In the genomic region with DNA sequence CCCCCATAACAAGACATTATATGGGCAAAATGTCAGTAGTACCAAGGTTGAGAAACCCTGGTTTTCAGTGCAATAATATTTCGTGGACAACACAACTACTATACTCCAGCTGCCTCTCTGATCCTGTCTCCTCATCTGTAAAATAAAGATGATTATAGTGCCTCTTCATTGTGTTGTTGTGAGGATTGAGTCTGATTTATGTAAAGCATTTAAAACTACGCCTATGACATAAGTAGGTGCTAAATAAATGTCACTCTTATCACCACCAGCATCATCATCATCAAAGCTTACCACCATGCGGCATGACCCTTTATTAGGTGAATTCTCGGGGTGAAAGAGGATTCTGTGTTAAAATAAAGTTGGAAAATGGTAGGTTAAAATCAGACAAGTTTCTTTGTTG, we compare ENCODE assay signal across 26 cellular contexts.
DNase-seq lines count a peak whose midpoint lies in the region; ATAC-seq, FAIRE-seq and TF ChIP-seq lines count a peak whose summit lies in the region.
"Had no signal": no experiment of that assay in that cellular context is flagged by ENCODE, and none has a peak within 500 bp of the region (broad histone marks: within the 10 kb centered on the region; RNA-seq: fewer than 3 reads in every experiment).

No MANE protein-coding gene starts in this region.

- H3K27ac ChIP-seq in SK-N-SH (ENCODE audit: low read depth in 2 of 2, low read length in 1 of 2) (no peak overlapping the region), foreskin keratinocyte (peak overlapping the region; percentile 43), thoracic aorta (no peak overlapping the region)
- H3K27ac ChIP-seq: 22Rv1, coronary artery, gastrocnemius medialis, PC-9 had no signal

- H3K27me3 ChIP-seq in SK-N-SH (ENCODE audit: insufficient read depth): peaks cover 44% of the 10 kb centered on the region
- H3K27me3 ChIP-seq in bronchial epithelial cell (ENCODE audit: control insufficient read depth, insufficient read depth, low read length): no peaks in the 10 kb centered on the region
- H3K27me3 ChIP-seq in foreskin keratinocyte: no peaks in the 10 kb centered on the region
- no peaks in the 10 kb centered on the region for H3K27me3 ChIP-seq in thoracic aorta (replicated peaks; ENCODE audit: insufficient read depth)
- H3K27me3 ChIP-seq: gastrocnemius medialis had no signal

- no peak for TF ChIP-seq CTCF in SK-N-SH (IDR thresholded peaks at IDR 0.05)
- no peak for TF ChIP-seq CTCF in bronchial epithelial cell (IDR thresholded peaks at IDR 0.05; ENCODE audit: insufficient read depth, low read length, severe bottlenecking)
- TF ChIP-seq CTCF in foreskin keratinocyte (conservative IDR thresholded peaks at IDR 0.05): no peak
- TF ChIP-seq CTCF in thoracic aorta (IDR thresholded peaks at IDR 0.05): no peak

- DNase-seq in SK-N-SH (no peak), bronchial epithelial cell (ENCODE audit: low read depth) (no peak), foreskin keratinocyte (no peak), thoracic aorta (ENCODE audit: low spot score) (no peak), left cardiac atrium (no peak), cerebellar cortex (ENCODE audit: low spot score) (no peak), NCI-H146 treated with DMSO at 0.1 percent for 48 hours (lab: John Stamatoyannopoulos, UW; ENCODE audit: unreplicated experiment) (no peak)
- DNase-seq: activated CD4-positive, alpha-beta T cell treated with anti-CD3 and anti-CD28 coated beads, Interleukin-2, amount 50 U/mL, for 1 hour; DMS79 treated with DMSO at 0.1 percent for 48 hours; endodermal cell; gastrocnemius medialis; hypothalamus; naive B cell; NCI-H1092; NCI-H2029 treated with DMSO at 0.1 percent for 48 hours; occipital lobe; retina; stimulated activated naive CD8-positive, alpha-beta T cell treated with anti-CD3 and anti-CD28 coated beads, Interleukin-15, amount 100 ng/mL, for 72 hours; trophoblast cell had no signal

- no peak overlapping the region for H3K4me3 ChIP-seq in SK-N-SH (ENCODE audit: low read depth in 2 of 2, low read length in 1 of 2)
- peak overlapping the region; percentile 14 for H3K4me3 ChIP-seq in bronchial epithelial cell (ENCODE audit: low read depth, low read length)
- peak overlapping the region; percentile 28 for H3K4me3 ChIP-seq in thoracic aorta
- H3K4me3 ChIP-seq: coronary artery, gastrocnemius medialis, GM12878, GM23338, PC-9 had no signal

- H3K9me3 ChIP-seq in SK-N-SH (no peaks in the 10 kb centered on the region), thoracic aorta (no peaks in the 10 kb centered on the region)
- H3K9me3 ChIP-seq: gastrocnemius medialis had no signal

- CTCF ChIA-PET in SK-N-SH (lab: Yijun Ruan, JAX): interaction anchor here (0.9 kb wide), 1 partner anchor 696 kb away, joined by 3 read pairs; no protein-coding TSS in a partner anchor

- WGBS in SK-N-SH (ENCODE audit: low lambda C conversion rate): 5% methylated on average over 4 of the region's 4 CpGs

- 0 out of 2 replicates have a peak, but pooled peaks cover 3% of the 10 kb centered on the region for H3K9me2 ChIP-seq in SK-N-SH

- H4K20me1 ChIP-seq in SK-N-SH (ENCODE audit: insufficient read depth): no peaks in the 10 kb centered on the region

- no peak for TF ChIP-seq RAD21 in SK-N-SH (IDR thresholded peaks at IDR 0.05; ENCODE audit: low read length)

- no peak for FAIRE-seq in bronchial epithelial cell (lab: Jason Lieb, UNC)
- FAIRE-seq: GM12878, HepG2 had no signal

- H3K4me2 ChIP-seq in SK-N-SH: 0 out of 2 replicates have a peak overlapping the region, but pooled peaks have one; percentile 6
- H3K4me2 ChIP-seq: PC-9 had no signal

- ATAC-seq in SK-N-SH treated with all-trans-retinoic acid at 6 μM for 48 hours (no peak), foreskin keratinocyte (no peak), thoracic aorta (ENCODE audit: insufficient number of reproducible peaks, low FRiP score, low read depth) (no peak), left cardiac atrium (no peak)
- ATAC-seq: gastrocnemius medialis; GM12878; GM23338; HepG2; stimulated activated naive CD8-positive, alpha-beta T cell treated with anti-CD3 and anti-CD28 coated beads, Interleukin-15, amount 100 ng/mL, for 72 hours had no signal

- no peaks in the 10 kb centered on the region for H3K79me2 ChIP-seq in SK-N-SH (ENCODE audit: insufficient read depth)

- H3K9ac ChIP-seq in SK-N-SH: no peak overlapping the region

- H3K4me1 ChIP-seq in SK-N-SH (ENCODE audit: control insufficient read depth in 1 of 2, insufficient read depth in 2 of 2, low read depth in 1 of 2, low read length in 1 of 2): no peaks in the 10 kb centered on the region
- H3K4me1 ChIP-seq in foreskin keratinocyte: peaks cover 78% of the 10 kb centered on the region
- peaks cover 8 to 12% of the 10 kb centered on the region in 2 donors for H3K4me1 ChIP-seq in thoracic aorta (ENCODE audit: control insufficient read depth in 1 of 2, low read depth in 2 of 2)
- H3K4me1 ChIP-seq: gastrocnemius medialis had no signal

- no peak for TF ChIP-seq EP300 in SK-N-SH (IDR thresholded peaks at IDR 0.05; ENCODE audit: borderline replicate concordance in 1 of 2, low read depth in 1 of 2, low read length in 1 of 2)

- no peak overlapping the region for H2AFZ ChIP-seq in SK-N-SH (ENCODE audit: low read depth)
- H2AFZ ChIP-seq: GM23338, PC-9 had no signal

- intact Hi-C loops in left cardiac atrium (cut with DNase I): no loop called here

- H3K36me3 ChIP-seq in SK-N-SH (replicated peaks in 1 of 2; ENCODE audit: control insufficient read depth in 1 of 2, insufficient read depth in 2 of 2, low read length in 1 of 2): no peaks in the 10 kb centered on the region
- H3K36me3 ChIP-seq in bronchial epithelial cell (ENCODE audit: control insufficient read depth, insufficient read depth, low read length): peaks cover 3% of the 10 kb centered on the region
- H3K36me3 ChIP-seq in thoracic aorta: no peaks in the 10 kb centered on the region
- H3K36me3 ChIP-seq: gastrocnemius medialis had no signal

- no peaks in the 10 kb centered on the region for H3F3A ChIP-seq in SK-N-SH (replicated peaks; ENCODE audit: insufficient read depth)

- POLR2A ChIA-PET in SK-N-SH (lab: Yijun Ruan, JAX): no interaction called here

TF ChIP-seq in SK-N-SH, 30 proteins besides CTCF, POLR2A, EP300 and RAD21 (continues in another document):
- TF ChIP-seq GABPA (IDR thresholded peaks at IDR 0.05; ENCODE audit: low read depth) (no peak), RFX5 (IDR thresholded peaks at IDR 0.05; ENCODE audit: low read length) (no peak)
- TF ChIP-seq, protein P1, sequence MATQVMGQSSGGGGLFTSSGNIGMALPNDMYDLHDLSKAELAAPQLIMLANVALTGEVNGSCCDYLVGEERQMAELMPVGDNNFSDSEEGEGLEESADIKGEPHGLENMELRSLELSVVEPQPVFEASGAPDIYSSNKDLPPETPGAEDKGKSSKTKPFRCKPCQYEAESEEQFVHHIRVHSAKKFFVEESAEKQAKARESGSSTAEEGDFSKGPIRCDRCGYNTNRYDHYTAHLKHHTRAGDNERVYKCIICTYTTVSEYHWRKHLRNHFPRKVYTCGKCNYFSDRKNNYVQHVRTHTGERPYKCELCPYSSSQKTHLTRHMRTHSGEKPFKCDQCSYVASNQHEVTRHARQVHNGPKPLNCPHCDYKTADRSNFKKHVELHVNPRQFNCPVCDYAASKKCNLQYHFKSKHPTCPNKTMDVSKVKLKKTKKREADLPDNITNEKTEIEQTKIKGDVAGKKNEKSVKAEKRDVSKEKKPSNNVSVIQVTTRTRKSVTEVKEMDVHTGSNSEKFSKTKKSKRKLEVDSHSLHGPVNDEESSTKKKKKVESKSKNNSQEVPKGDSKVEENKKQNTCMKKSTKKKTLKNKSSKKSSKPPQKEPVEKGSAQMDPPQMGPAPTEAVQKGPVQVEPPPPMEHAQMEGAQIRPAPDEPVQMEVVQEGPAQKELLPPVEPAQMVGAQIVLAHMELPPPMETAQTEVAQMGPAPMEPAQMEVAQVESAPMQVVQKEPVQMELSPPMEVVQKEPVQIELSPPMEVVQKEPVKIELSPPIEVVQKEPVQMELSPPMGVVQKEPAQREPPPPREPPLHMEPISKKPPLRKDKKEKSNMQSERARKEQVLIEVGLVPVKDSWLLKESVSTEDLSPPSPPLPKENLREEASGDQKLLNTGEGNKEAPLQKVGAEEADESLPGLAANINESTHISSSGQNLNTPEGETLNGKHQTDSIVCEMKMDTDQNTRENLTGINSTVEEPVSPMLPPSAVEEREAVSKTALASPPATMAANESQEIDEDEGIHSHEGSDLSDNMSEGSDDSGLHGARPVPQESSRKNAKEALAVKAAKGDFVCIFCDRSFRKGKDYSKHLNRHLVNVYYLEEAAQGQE (IDR thresholded peaks at IDR 0.05; ENCODE audit: low read depth, low read length): no peak

TF ChIP-seq in SK-N-SH treated with all-trans-retinoic acid at 6 μM for 48 hours, 23 proteins besides CTCF, POLR2A, EP300 and RAD21 (continues in another document):
- TF ChIP-seq ZNF70 (CRISPR knock-in tag; IDR thresholded peaks at IDR 0.05): no peak
- TF ChIP-seq ZFP3 (CRISPR knock-in tag; IDR thresholded peaks at IDR 0.05): no peak
- TF ChIP-seq, protein P2, sequence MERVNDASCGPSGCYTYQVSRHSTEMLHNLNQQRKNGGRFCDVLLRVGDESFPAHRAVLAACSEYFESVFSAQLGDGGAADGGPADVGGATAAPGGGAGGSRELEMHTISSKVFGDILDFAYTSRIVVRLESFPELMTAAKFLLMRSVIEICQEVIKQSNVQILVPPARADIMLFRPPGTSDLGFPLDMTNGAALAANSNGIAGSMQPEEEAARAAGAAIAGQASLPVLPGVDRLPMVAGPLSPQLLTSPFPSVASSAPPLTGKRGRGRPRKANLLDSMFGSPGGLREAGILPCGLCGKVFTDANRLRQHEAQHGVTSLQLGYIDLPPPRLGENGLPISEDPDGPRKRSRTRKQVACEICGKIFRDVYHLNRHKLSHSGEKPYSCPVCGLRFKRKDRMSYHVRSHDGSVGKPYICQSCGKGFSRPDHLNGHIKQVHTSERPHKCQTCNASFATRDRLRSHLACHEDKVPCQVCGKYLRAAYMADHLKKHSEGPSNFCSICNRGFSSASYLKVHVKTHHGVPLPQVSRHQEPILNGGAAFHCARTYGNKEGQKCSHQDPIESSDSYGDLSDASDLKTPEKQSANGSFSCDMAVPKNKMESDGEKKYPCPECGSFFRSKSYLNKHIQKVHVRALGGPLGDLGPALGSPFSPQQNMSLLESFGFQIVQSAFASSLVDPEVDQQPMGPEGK (CRISPR knock-in tag; IDR thresholded peaks at IDR 0.05; ENCODE audit: borderline replicate concordance): no peak
- no peak for TF ChIP-seq TCF4 (CRISPR knock-in tag; IDR thresholded peaks at IDR 0.05; ENCODE audit: borderline replicate concordance)
- TF ChIP-seq, protein P3, sequence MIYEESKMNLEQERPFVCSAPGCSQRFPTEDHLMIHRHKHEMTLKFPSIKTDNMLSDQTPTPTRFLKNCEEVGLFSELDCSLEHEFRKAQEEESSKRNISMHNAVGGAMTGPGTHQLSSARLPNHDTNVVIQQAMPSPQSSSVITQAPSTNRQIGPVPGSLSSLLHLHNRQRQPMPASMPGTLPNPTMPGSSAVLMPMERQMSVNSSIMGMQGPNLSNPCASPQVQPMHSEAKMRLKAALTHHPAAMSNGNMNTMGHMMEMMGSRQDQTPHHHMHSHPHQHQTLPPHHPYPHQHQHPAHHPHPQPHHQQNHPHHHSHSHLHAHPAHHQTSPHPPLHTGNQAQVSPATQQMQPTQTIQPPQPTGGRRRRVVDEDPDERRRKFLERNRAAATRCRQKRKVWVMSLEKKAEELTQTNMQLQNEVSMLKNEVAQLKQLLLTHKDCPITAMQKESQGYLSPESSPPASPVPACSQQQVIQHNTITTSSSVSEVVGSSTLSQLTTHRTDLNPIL (CRISPR knock-in tag; IDR thresholded peaks at IDR 0.05; ENCODE audit: low read depth): no peak

Comparison
In these comparisons a context has a peak if more than half of its experiments do, and no peak if none do; other contexts are left out.
1. H3K4me3 ChIP-seq: peak in bronchial epithelial cell (single experiment) and thoracic aorta (single experiment); none in SK-N-SH (0 of 2).